ENCODE assay signal across 8 cellular contexts in genomic region chr16:680625-680945, GRCh38. TPM values are rescaled to one million over a fixed set of nuclear protein-coding genes. Genes with fewer than 3 reads are reported as not detected.
DNase-seq lines count a peak whose midpoint lies in the region; ATAC-seq, FAIRE-seq and TF ChIP-seq lines count a peak whose summit lies in the region.

No MANE protein-coding gene starts in this region.

- no peak overlapping the region for H3K23ac ChIP-seq in trophoblast cell (ENCODE audit: low read length)

- H4K8ac ChIP-seq in trophoblast cell (ENCODE audit: low read depth, low read length), result peak overlapping the region; percentile 82

- peak overlapping the region; percentile 55 for H2AK5ac ChIP-seq in trophoblast cell (ENCODE audit: low read length)

- ATAC-seq in GM18502 (IDR thresholded peaks at IDR 0.05; ENCODE audit: poor library complexity, unreplicated experiment), result no peak

- no peaks in the 10 kb centered on the region for H3K4me1 ChIP-seq in ES-I3 (ENCODE audit: insufficient read depth, low read length)
- H3K4me1 ChIP-seq in OCI-LY7 (ENCODE audit: insufficient read depth, low read length, poor library complexity, severe bottlenecking), result peaks cover 40% of the 10 kb centered on the region
- H3K4me1 ChIP-seq in trophoblast cell (ENCODE audit: control insufficient read depth in 1 of 2, insufficient read depth in 2 of 2, low read length in 2 of 2), result peaks cover 27 to 32% of the 10 kb centered on the region in 2 experiments

- H3K14ac ChIP-seq in trophoblast cell (ENCODE audit: low read length), result peak overlapping the region; percentile 90

- H3K4me3 ChIP-seq in OCI-LY7 (ENCODE audit: low read depth, low read length, poor library complexity, severe bottlenecking) (peak overlapping the region; percentile 82), epithelial cell of proximal tubule (ENCODE audit: low read depth, low read length) (peak overlapping the region; percentile 84), trophoblast cell (ENCODE audit: low read depth, low read length) (peak overlapping the region; percentile 96)

- DNase-seq in OCI-LY7 (ENCODE audit: low spot score), result no peak
- DNase-seq in epithelial cell of proximal tubule (ENCODE audit: low read depth), result no peak
- no peak for DNase-seq in trophoblast cell
- no peak for DNase-seq in NCI-H187 treated with DMSO at 0.1 percent for 48 hours (lab: John Stamatoyannopoulos, UW)
- no peak for DNase-seq in HEK293T (ENCODE audit: extremely low spot score)
- DNase-seq in RCC 7860 (ENCODE audit: low spot score), result no peak

- H3K79me1 ChIP-seq in trophoblast cell (ENCODE audit: low read length), result peaks cover 14% of the 10 kb centered on the region

- H3K79me2 ChIP-seq in OCI-LY7 (ENCODE audit: insufficient read depth, low read depth, low read length), result peaks cover 25% of the 10 kb centered on the region; the same call in 1 of the 2 replicates
- peaks cover 21% of the 10 kb centered on the region for H3K79me2 ChIP-seq in trophoblast cell (ENCODE audit: control insufficient read depth, insufficient read depth, low read length, poor library complexity)

- H3K9ac ChIP-seq in ES-I3 (ENCODE audit: low read depth, low read length) (peak overlapping the region; percentile 89), trophoblast cell (ENCODE audit: low read length) (peak overlapping the region; percentile 90)

- H3K18ac ChIP-seq in trophoblast cell (ENCODE audit: low read length), result peak overlapping the region; percentile 67

- no CpG with 5 or more reads among the region's 38 CpGs for WGBS in trophoblast cell (ENCODE audit: extremely low coverage, insufficient coverage, insufficient read length)

- H2BK120ac ChIP-seq in trophoblast cell (ENCODE audit: insufficient read depth, low read length, poor library complexity), result peak overlapping the region; percentile 39

- BruUV-seq in OCI-LY7 (replicated peaks; lab: Mats Ljungman, UMichigan), result no TSS peak

- intact Hi-C loops in OCI-LY7 (cut with micrococcal nuclease; ENCODE audit: unreplicated experiment), result loop anchor here (5.0 kb wide), 1 partner anchor 42 kb away; the partner anchor contains the start of gene ANTKMT

- peaks cover 8% of the 10 kb centered on the region for H3K36me3 ChIP-seq in ES-I3 (ENCODE audit: insufficient read depth, low read length)
- peaks cover 29% of the 10 kb centered on the region for H3K36me3 ChIP-seq in OCI-LY7 (ENCODE audit: insufficient read depth, low read length)
- peaks cover 33 to 38% of the 10 kb centered on the region in 2 experiments for H3K36me3 ChIP-seq in trophoblast cell (ENCODE audit: control insufficient read depth in 1 of 2, insufficient read depth in 2 of 2, low read length in 2 of 2)

- H4K12ac ChIP-seq in trophoblast cell (ENCODE audit: low read depth, low read length), result peak overlapping the region; percentile 86

- no peak overlapping the region for H2AFZ ChIP-seq in OCI-LY7 (ENCODE audit: low read length)
- H2AFZ ChIP-seq in trophoblast cell (ENCODE audit: insufficient read depth, low read length, poor library complexity), result peak overlapping the region; percentile 38

- H4K20me1 ChIP-seq in OCI-LY7 (ENCODE audit: insufficient read depth, low read length), result peaks cover 5% of the 10 kb centered on the region; the same call in 1 of the 2 replicates

- no peaks in the 10 kb centered on the region for H3K9me3 ChIP-seq in ES-I3 (ENCODE audit: control insufficient read depth, insufficient read depth, low read length)
- H3K9me3 ChIP-seq in OCI-LY7 (ENCODE audit: low read length), result no peaks in the 10 kb centered on the region
- H3K9me3 ChIP-seq in trophoblast cell (ENCODE audit: insufficient read depth, low read depth, low read length), result peaks cover 6% of the 10 kb centered on the region

- POLR2A ChIA-PET in OCI-LY7 (lab: Charles Lee), result no interaction called here
- POLR2A ChIA-PET in HEK293T (lab: Yijun Ruan, JAX), result interaction anchor here (0.6 to 3.0 kb wide), 11 partner anchors 8 to 112 kb away, joined by 3 to 33 read pairs (median 4); partner anchors contain the start of genes ANTKMT and WDR24

- peak overlapping the region; percentile 97 for H4K91ac ChIP-seq in trophoblast cell (ENCODE audit: low read depth, low read length)

- peak overlapping the region; percentile 91 for H3K4ac ChIP-seq in trophoblast cell (ENCODE audit: low read depth, low read length)

- H3K4me2 ChIP-seq in OCI-LY7 (ENCODE audit: low read length) (peak overlapping the region; percentile 88), trophoblast cell (ENCODE audit: low read length) (peak overlapping the region; percentile 85)

- TF ChIP-seq CTCF in OCI-LY7 (conservative IDR thresholded peaks at IDR 0.05; ENCODE audit: low read length) (no peak), epithelial cell of proximal tubule (conservative IDR thresholded peaks at IDR 0.05; ENCODE audit: low read depth, low read length) (no peak)

- no peak for FAIRE-seq in RCC 7860 (lab: Jason Lieb, UNC)

- H2BK5ac ChIP-seq in trophoblast cell (ENCODE audit: low read depth, low read length, poor library complexity), result peak overlapping the region; percentile 80

- H3K9me2 ChIP-seq in OCI-LY7 (ENCODE audit: insufficient read depth, low read length), result no peaks in the 10 kb centered on the region

- H3K27ac ChIP-seq in OCI-LY7 (ENCODE audit: low read depth, low read length, poor library complexity, severe bottlenecking) (peak overlapping the region; percentile 63), trophoblast cell (ENCODE audit: low read depth, low read length) (peak overlapping the region; percentile 81)

- CTCF ChIA-PET in OCI-LY7 (lab: Charles Lee; ENCODE audit: unreplicated experiment) (interaction anchor here (1.0 kb wide), 1 partner anchor 9 kb away, joined by 4 read pairs; the partner anchor contains the start of gene WDR24), HEK293T (lab: Yijun Ruan, JAX) (no interaction called here)

- no peak overlapping the region for H2BK12ac ChIP-seq in trophoblast cell (ENCODE audit: low read length)

- no peaks in the 10 kb centered on the region for H3K27me3 ChIP-seq in trophoblast cell (ENCODE audit: insufficient read depth, low read length)

TF ChIP-seq in HEK293T, 16 proteins besides CTCF, POLR2A, EP300 and RAD21:
- TF ChIP-seq FOXK2 (IDR thresholded peaks at IDR 0.05), result no peak
- no peak for TF ChIP-seq TARDBP (IDR thresholded peaks at IDR 0.05)
- TF ChIP-seq BHLHE40 (IDR thresholded peaks at IDR 0.05; ENCODE audit: borderline replicate concordance), result no peak
- TF ChIP-seq SUZ12 (IDR thresholded peaks at IDR 0.05), result no peak
- no peak for TF ChIP-seq PKNOX1 (IDR thresholded peaks at IDR 0.05)
- TF ChIP-seq FOXA1 (IDR thresholded peaks at IDR 0.05), result no peak
- TF ChIP-seq HDGF (IDR thresholded peaks at IDR 0.05; ENCODE audit: borderline replicate concordance), result no peak
- no peak for TF ChIP-seq FOXM1 (IDR thresholded peaks at IDR 0.05; ENCODE audit: borderline replicate concordance)
- no peak for TF ChIP-seq ELF4 (IDR thresholded peaks at IDR 0.05)
- no peak for TF ChIP-seq CTBP1 (IDR thresholded peaks at IDR 0.05; ENCODE audit: borderline replicate concordance)
- TF ChIP-seq NFRKB (IDR thresholded peaks at IDR 0.05), result no peak
- TF ChIP-seq ZNF384 (IDR thresholded peaks at IDR 0.05), result no peak
TF ChIP-seq in HEK293T: peak in this region for 0.

RNA-seq across cellular contexts. Expression of gene STUB1, which starts 0.4 kb away (rescaled TPM):
- total RNA-seq in OCI-LY7 (2014; rRNA removed; shearing (Covaris generic)), result 85.5 and 111 TPM in 2 replicates
- total RNA-seq in OCI-LY7 (2022), result 72.4 and 78.6 TPM in 2 replicates
- 158 and 202 TPM in 2 replicates for total RNA-seq in epithelial cell of proximal tubule
- 96.7 and 97.1 TPM in 2 replicates for polyA plus RNA-seq in trophoblast cell (2013)

RNA-seq across cellular contexts. Expression of gene JMJD8, which starts 3.5 kb away (rescaled TPM):
- total RNA-seq in OCI-LY7 (2014; rRNA removed; shearing (Covaris generic)), result 70.6 and 82.3 TPM in 2 replicates
- 46.8 and 48.7 TPM in 2 replicates for total RNA-seq in OCI-LY7 (2022)
- 65.6 and 98.0 TPM in 2 replicates for total RNA-seq in epithelial cell of proximal tubule
- polyA plus RNA-seq in trophoblast cell (2013), result 38.3 and 39.8 TPM in 2 replicates

RNA-seq across cellular contexts. Expression of gene RHBDL1, which starts 5.1 kb away (rescaled TPM):
- 3.8 and 4.2 TPM in 2 replicates for total RNA-seq in OCI-LY7 (2014; rRNA removed; shearing (Covaris generic))
- 3.6 and 4.2 TPM in 2 replicates for total RNA-seq in OCI-LY7 (2022)
- total RNA-seq in epithelial cell of proximal tubule, result 0.43 and 1.2 TPM in 2 replicates
- 1.3 TPM in 2 replicates for polyA plus RNA-seq in trophoblast cell (2013)

RNA-seq across cellular contexts. Expression of gene WDR24, which starts 9.6 kb away (rescaled TPM):
- 10.3 and 11.6 TPM in 2 replicates for total RNA-seq in OCI-LY7 (2014; rRNA removed; shearing (Covaris generic))
- total RNA-seq in OCI-LY7 (2022) (24.0 and 28.9 TPM in 2 replicates), epithelial cell of proximal tubule (10.1 and 16.3 TPM in 2 replicates)
- polyA plus RNA-seq in trophoblast cell (2013), result 8.8 and 9.1 TPM in 2 replicates

RNA-seq across cellular contexts. Expression of gene RHOT2, which starts 12.7 kb away (rescaled TPM):
- 129 and 136 TPM in 2 replicates for total RNA-seq in OCI-LY7 (2014; rRNA removed; shearing (Covaris generic))
- total RNA-seq in OCI-LY7 (2022) (129 and 133 TPM in 2 replicates), epithelial cell of proximal tubule (73.8 and 85.8 TPM in 2 replicates)
- 74.5 and 75.8 TPM in 2 replicates for polyA plus RNA-seq in trophoblast cell (2013)
